Comparison of ENCODE assay signal across 16 cellular contexts in the genomic region with DNA sequence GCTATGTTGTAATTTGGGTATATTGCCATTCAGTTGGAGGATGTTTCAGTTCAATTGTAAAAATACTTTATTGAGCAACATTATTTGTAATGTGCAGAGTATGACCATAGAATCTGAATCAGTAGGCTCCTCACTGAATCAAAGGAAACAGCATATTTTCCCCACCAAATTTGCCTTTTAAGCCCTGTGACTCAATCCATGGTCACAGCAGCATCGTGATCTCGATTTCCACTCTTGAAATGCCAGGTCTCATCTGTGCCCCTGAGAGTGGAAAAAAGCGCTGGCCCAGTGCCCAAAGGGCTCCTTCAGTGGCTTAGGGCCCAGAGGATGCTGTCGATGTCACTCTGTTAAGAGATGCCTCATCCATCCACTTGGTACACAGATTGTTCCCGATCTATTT. TPM values are rescaled to one million over a fixed set of nuclear protein-coding genes. Genes with fewer than 3 reads are reported as not detected.
A peak's percentile ranks its signal among the peaks of the same experiment; 100 is the strongest.
DNase-seq lines count a peak whose midpoint lies in the region; ATAC-seq and TF ChIP-seq lines count a peak whose summit lies in the region.
"Had no signal": no experiment of that assay in that cellular context is flagged by ENCODE, and none has a peak within 500 bp of the region (broad histone marks: within the 10 kb centered on the region; RNA-seq: fewer than 3 reads in every experiment).

No MANE protein-coding gene starts in this region.

- H4K20me1 ChIP-seq in HCT116 (ENCODE audit: insufficient read depth), result no peaks in the 10 kb centered on the region

- WGBS in adrenal gland, 4 donors, result 38 to 71% (median 63%) methylated on average over 5 of the region's 5 CpGs

- DNase-seq in activated CD4-positive, alpha-beta T cell treated with anti-CD3 and anti-CD28 coated beads for 36 hours, result peak; percentile 36
- no peak for DNase-seq in activated CD4-positive, alpha-beta T cell treated with anti-CD3 and anti-CD28 coated beads, Interleukin-2, amount 50 U/mL, for 1 hour
- DNase-seq in HCT116 (ENCODE audit: low read depth, low spot score) (no peak), adrenal gland (peak in 5 of 7 donors; percentile 31 to 76 (median 64)), myocyte (ENCODE audit: low read depth) (peak; percentile 41), iPS-NIHi11 (ENCODE audit: low spot score) (no peak), GM20000 (ENCODE audit: low spot score) (no peak), NCI-H1417 treated with DMSO at 0.1 percent for 48 hours (lab: John Stamatoyannopoulos, UW) (no peak)
- DNase-seq: ACHN, NCI-H1417, NCI-H69, SJCRH30, spleen, WERI-Rb-1 had no signal

- H3K4me1 ChIP-seq in HCT116 (ENCODE audit: control insufficient read depth in 1 of 2, insufficient read depth in 2 of 2, low read length in 2 of 2), result peaks cover 0 to 18% of the 10 kb centered on the region in 2 experiments; a peak in 3 of 4 replicates
- peaks cover 9 to 15% of the 10 kb centered on the region in 2 donors for H3K4me1 ChIP-seq in adrenal gland (replicated peaks in 1 of 2)
- H3K4me1 ChIP-seq: SJCRH30, spleen, vagina had no signal

- H2AFZ ChIP-seq in HCT116 (ENCODE audit: low read depth, low read length, poor library complexity, severe bottlenecking), result no peak overlapping the region

- TF ChIP-seq POLR2A in HCT116 (IDR thresholded peaks at IDR 0.05; ENCODE audit: borderline replicate concordance, extremely low read depth, insufficient read depth, insufficient read length) (no peak), adrenal gland (IDR thresholded peaks at IDR 0.05) (no peak)

- intact Hi-C loops in activated CD4-positive, alpha-beta T cell treated with anti-CD3 and anti-CD28 coated beads for 36 hours (cut with DNase I, micrococcal nuclease), result no loop called here
- intact Hi-C loops in HCT116 (cut with micrococcal nuclease), result no loop called here
- intact Hi-C loops in adrenal gland (cut with DNase I), result no loop called here

- TF ChIP-seq CTCF in HCT116 (IDR thresholded peaks at IDR 0.05 in 2 of 3, conservative IDR thresholded peaks at IDR 0.05 in 1 of 3; ENCODE audit: borderline replicate concordance in 1 of 3, insufficient read depth in 1 of 3, low read depth in 2 of 3, low read length in 2 of 3) (no peak), adrenal gland (IDR thresholded peaks at IDR 0.05) (no peak), GM20000 (IDR thresholded peaks at IDR 0.05; ENCODE audit: extremely low read depth, missing control alignments) (no peak)

- no peaks in the 10 kb centered on the region for H3K9me3 Mint-ChIP-seq in activated CD4-positive, alpha-beta T cell treated with anti-CD3 and anti-CD28 coated beads for 36 hours (ENCODE audit: low read depth)

- H3K9me2 ChIP-seq in HCT116 (ENCODE audit: insufficient read depth), result no peaks in the 10 kb centered on the region

- CTCF ChIA-PET in activated CD4-positive, alpha-beta T cell treated with anti-CD3 and anti-CD28 coated beads for 36 hours (lab: Charles Lee), result interaction anchor here (0.9 kb wide), 1 partner anchor 71 kb away, joined by 3 read pairs; no protein-coding TSS in a partner anchor
- CTCF ChIA-PET in HCT116 (lab: Charles Lee), result no interaction called here

- H3K27ac ChIP-seq in HCT116 (ENCODE audit: low read depth, low read length), result no peak overlapping the region
- peak overlapping the region in 2 of 5 donors; percentile 57 to 59 for H3K27ac ChIP-seq in adrenal gland
- H3K27ac ChIP-seq: SJCRH30, spleen, vagina, WERI-Rb-1 had no signal

- no peak overlapping the region for H3K4me2 ChIP-seq in HCT116 (ENCODE audit: low read length)

- H3K27ac Mint-ChIP-seq in activated CD4-positive, alpha-beta T cell treated with anti-CD3 and anti-CD28 coated beads for 36 hours, result no peak overlapping the region

- H3K36me3 Mint-ChIP-seq in activated CD4-positive, alpha-beta T cell treated with anti-CD3 and anti-CD28 coated beads for 36 hours (ENCODE audit: low read depth), result no peaks in the 10 kb centered on the region

- peak; percentile 53 for ATAC-seq in activated CD4-positive, alpha-beta T cell treated with anti-CD3 and anti-CD28 coated beads for 36 hours
- ATAC-seq in HCT116, result no peak

- no peaks in the 10 kb centered on the region for H3K27me3 ChIP-seq in HCT116 (ENCODE audit: insufficient read depth, low read length)
- H3K27me3 ChIP-seq in adrenal gland, result no peaks in the 10 kb centered on the region
- H3K27me3 ChIP-seq: SJCRH30, vagina had no signal

- POLR2A ChIA-PET in activated CD4-positive, alpha-beta T cell treated with anti-CD3 and anti-CD28 coated beads for 36 hours (lab: Charles Lee), result no interaction called here
- POLR2A ChIA-PET in HCT116 (lab: Charles Lee), result no interaction called here

- BruUV-seq in HCT116 (replicated peaks; lab: Mats Ljungman, UMichigan), result no TSS peak

- peaks cover 5% of the 10 kb centered on the region for H3K4me1 Mint-ChIP-seq in activated CD4-positive, alpha-beta T cell treated with anti-CD3 and anti-CD28 coated beads for 36 hours

- no peaks in the 10 kb centered on the region for H3K9me3 ChIP-seq in HCT116 (ENCODE audit: control insufficient read depth in 1 of 2, insufficient read depth in 1 of 2, low read depth in 1 of 2, low read length in 2 of 2)
- no peaks in the 10 kb centered on the region for H3K9me3 ChIP-seq in adrenal gland (replicated peaks in 1 of 3)
- H3K9me3 ChIP-seq: SJCRH30, vagina had no signal

- no peak overlapping the region for H3K9ac ChIP-seq in HCT116 (ENCODE audit: low read length)

- peaks cover 14% of the 10 kb centered on the region for H3K27me3 Mint-ChIP-seq in activated CD4-positive, alpha-beta T cell treated with anti-CD3 and anti-CD28 coated beads for 36 hours

- RAD21 ChIA-PET in HCT116 (lab: Charles Lee; ENCODE audit: low non-redundant PET in 1 of 2, low total read pairs in 2 of 2, uncharacterized antibody in 2 of 2, unreplicated experiment in 2 of 2), result no interaction called here

- no peak overlapping the region for H3K4me3 Mint-ChIP-seq in activated CD4-positive, alpha-beta T cell treated with anti-CD3 and anti-CD28 coated beads for 36 hours

- no peaks in the 10 kb centered on the region for H3K36me3 ChIP-seq in HCT116 (ENCODE audit: control insufficient read depth in 1 of 2, insufficient read depth in 2 of 2, low read length in 2 of 2)
- no peaks in the 10 kb centered on the region for H3K36me3 ChIP-seq in adrenal gland (replicated peaks in 1 of 2)
- H3K36me3 ChIP-seq: SJCRH30, spleen, vagina, WERI-Rb-1 had no signal

- H3K4me3 ChIP-seq in HCT116 (replicated peaks in 1 of 2; ENCODE audit: low read depth in 1 of 2, low read length in 2 of 2) (no peak overlapping the region), adrenal gland (no peak overlapping the region)
- H3K4me3 ChIP-seq: lung, SJCRH30, spleen, vagina had no signal

- H3K79me2 ChIP-seq in HCT116 (ENCODE audit: insufficient read depth, low read length), result no peaks in the 10 kb centered on the region

- TF ChIP-seq RAD21 in HCT116 (IDR thresholded peaks at IDR 0.05; ENCODE audit: low read depth), result no peak

TF ChIP-seq in HCT116, 20 proteins besides CTCF, POLR2A, EP300 and RAD21:
- TF ChIP-seq TCF7L2 (IDR thresholded peaks at IDR 0.05; ENCODE audit: borderline replicate concordance, extremely low read depth, insufficient read depth, insufficient read length) (no peak), FOSL1 (IDR thresholded peaks at IDR 0.05; ENCODE audit: low read depth) (0 out of 2 replicates have a peak, but pooled peaks have one; percentile 17), SIN3A (IDR thresholded peaks at IDR 0.05; ENCODE audit: low read depth) (no peak), EZH2 (IDR thresholded peaks at IDR 0.05) (no peak), CEBPB (IDR thresholded peaks at IDR 0.05; ENCODE audit: low read depth) (0 out of 2 replicates have a peak, but pooled peaks have one; percentile 19), YY1 (IDR thresholded peaks at IDR 0.05; ENCODE audit: extremely low read depth, insufficient replicate concordance, low read depth, low read length) (no peak), ZFX (IDR thresholded peaks at IDR 0.05) (no peak)

RNA-seq across cellular contexts. Expression of a gene that starts 57.5 kb away (rescaled TPM):
- not detected for total RNA-seq in activated CD4-positive, alpha-beta T cell treated with anti-CD3 and anti-CD28 coated beads for 36 hours
- total RNA-seq in HCT116 (2021; ENCODE audit: unreplicated experiment), result 4.0 TPM
- 2.2 and 2.5 TPM in 2 replicates for polyA plus RNA-seq in HCT116 (2012)
- total RNA-seq in adrenal gland, result 10 to 100 TPM; 35.5 to 84.6 (median 46.8) TPM
- polyA plus RNA-seq in adrenal gland, result 10 to 100 TPM; 55.3 to 87.9 (median 68.7) TPM
- total RNA-seq in myocyte, result 23.2 and 57.5 TPM in 2 replicates
- polyA plus RNA-seq in myocyte (2012), result 21.4 TPM

Comparison
In these comparisons a context has a peak if more than half of its experiments do, and no peak if none do; other contexts are left out.
1. DNase-seq: peak in activated CD4-positive, alpha-beta T cell treated with anti-CD3 and anti-CD28 coated beads for 36 hours (single experiment), adrenal gland (5 of 7) and myocyte (single experiment); none in activated CD4-positive, alpha-beta T cell treated with anti-CD3 and anti-CD28 coated beads, Interleukin-2, amount 50 U/mL, for 1 hour (single experiment), HCT116 (single experiment), iPS-NIHi11 (single experiment), GM20000 (single experiment) and NCI-H1417 treated with DMSO at 0.1 percent for 48 hours (single experiment).